ENCODE assay signal across 12 cellular contexts in the genomic region with DNA sequence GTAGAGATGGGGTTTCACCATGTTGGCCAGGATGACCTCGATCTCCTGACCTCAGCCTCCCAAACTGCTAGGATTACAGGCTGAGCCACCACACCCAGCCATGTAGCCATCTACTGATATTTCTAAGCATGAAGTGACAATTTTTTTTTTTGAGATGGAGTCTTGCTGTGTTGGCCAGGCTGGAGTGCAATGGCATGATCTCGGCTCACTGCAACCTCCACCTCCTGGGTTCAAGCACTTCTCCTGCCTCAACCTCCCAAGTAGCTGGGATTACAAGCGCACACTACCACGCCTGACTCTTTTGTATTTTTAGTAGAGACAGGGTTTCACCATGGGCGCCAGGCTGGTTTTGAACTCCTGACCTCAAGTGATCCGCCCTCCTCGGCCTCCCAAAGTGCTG. TPM values are rescaled to one million over a fixed set of nuclear protein-coding genes. Genes with fewer than 3 reads are reported as not detected.
"Had no signal": no experiment of that assay in that cellular context is flagged by ENCODE, and none has a peak within 500 bp of the region (broad histone marks: within the 10 kb centered on the region; RNA-seq: fewer than 3 reads in every experiment).

No MANE protein-coding gene starts in this region.

RNA-seq across cellular contexts. Expression of a gene that starts 40.9 kb away (rescaled TPM):
- total RNA-seq: OCI-LY7, PC-3, PC-9, Peyer's patch, Right ventricle myocardium inferior, Right ventricle myocardium superior, RPMI7951, SJCRH30, SJSA1, SK-MEL-5, T-cell had no signal
- polyA plus RNA-seq: SK-N-SH had no signal
